8 cellular contexts compared by ENCODE assay signal in the genomic region with DNA sequence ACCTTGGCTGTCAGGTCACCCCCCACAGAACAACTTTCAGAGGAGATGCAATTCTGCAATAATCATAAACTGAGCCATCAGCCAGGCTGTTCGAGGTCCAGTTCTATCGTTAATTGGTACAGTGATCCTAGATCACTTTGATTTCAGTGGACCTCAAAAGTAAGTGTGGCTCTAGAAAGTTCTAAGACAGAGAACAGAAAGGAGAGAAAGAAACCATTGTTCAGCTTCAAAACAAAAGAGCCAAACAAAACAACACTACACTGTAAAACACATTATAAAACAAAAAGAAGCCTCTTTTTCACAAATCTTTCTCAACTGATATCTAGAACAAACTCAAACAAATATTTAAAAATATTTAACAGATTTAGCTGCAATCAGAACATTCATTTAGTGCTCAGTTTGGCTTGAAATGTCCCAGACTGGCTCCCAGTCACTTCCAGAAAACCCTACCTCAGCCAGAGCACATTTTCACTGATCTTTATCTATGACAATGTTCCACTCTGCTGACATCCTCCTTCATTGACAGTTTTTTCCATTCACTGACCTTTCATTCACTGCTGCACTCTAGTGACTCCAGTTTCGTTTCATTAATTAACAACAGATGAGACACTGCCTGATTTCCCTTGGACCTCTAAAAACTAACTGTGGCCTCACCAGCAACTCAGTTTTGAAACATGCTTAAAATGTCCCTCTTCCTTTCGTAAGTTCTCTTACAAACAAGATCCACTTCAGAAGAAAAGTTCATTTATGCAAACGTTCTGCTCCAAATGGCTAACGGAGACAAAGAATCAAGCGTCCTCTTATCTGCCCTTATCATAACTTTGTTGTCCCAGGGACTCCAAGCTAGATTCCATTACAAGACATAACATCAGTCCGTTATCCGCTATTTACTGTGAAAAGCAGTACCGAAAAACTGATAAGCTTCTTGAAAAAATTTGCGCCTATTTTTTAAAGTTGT. TPM values are rescaled to one million over a fixed set of nuclear protein-coding genes. Genes with fewer than 3 reads are reported as not detected.
DNase-seq lines count a peak whose midpoint lies in the region; ATAC-seq and TF ChIP-seq lines count a peak whose summit lies in the region.

No MANE protein-coding gene starts in this region.

- H3K36me3 Mint-ChIP-seq in activated CD4-positive, alpha-beta T cell treated with anti-CD3 and anti-CD28 coated beads, Interleukin-2, amount 10 ng/mL, durations not matched to agents 7 days and 5 days (ENCODE audit: low read depth): peaks cover 16% of the 10 kb centered on the region

- CTCF ChIA-PET in activated CD4-positive, alpha-beta T cell treated with anti-CD3 and anti-CD28 coated beads, Interleukin-2, amount 10 ng/mL, durations not matched to agents 7 days and 5 days (lab: Charles Lee): interaction anchor here (0.6 to 1.7 kb wide), 6 partner anchors 10 to 298 kb away, joined by 3 to 4 read pairs (median 3); no protein-coding TSS in a partner anchor

- POLR2A ChIA-PET in activated CD4-positive, alpha-beta T cell treated with anti-CD3 and anti-CD28 coated beads, Interleukin-2, amount 10 ng/mL, durations not matched to agents 7 days and 5 days (lab: Charles Lee): no interaction called here

- H3K27ac ChIP-seq in cardiac muscle cell (peak overlapping the region; percentile 85), skeletal muscle tissue (ENCODE audit: low read depth, low read length) (peak overlapping the region; percentile 67)

- H3K4me3 Mint-ChIP-seq in activated CD4-positive, alpha-beta T cell treated with anti-CD3 and anti-CD28 coated beads, Interleukin-2, amount 10 ng/mL, durations not matched to agents 7 days and 5 days: peak overlapping the region; percentile 15

- H3K4me1 ChIP-seq in cardiac muscle cell (ENCODE audit: low read depth) (peaks cover 28% of the 10 kb centered on the region), skeletal muscle tissue (ENCODE audit: control insufficient read depth in 3 of 3, insufficient read depth in 3 of 3, low read length in 3 of 3) (peaks cover 23 to 33% (median 24%) of the 10 kb centered on the region in 3 donors)

- no peaks in the 10 kb centered on the region for H3K27me3 ChIP-seq in cardiac muscle cell
- H3K27me3 ChIP-seq in skeletal muscle tissue (ENCODE audit: control insufficient read depth in 3 of 3, insufficient read depth in 3 of 3, low read length in 3 of 3): no peaks in the 10 kb centered on the region

- H3K4me3 ChIP-seq in cardiac muscle cell: no peak overlapping the region
- peak overlapping the region; percentile 40 to 49 (median 41) for H3K4me3 ChIP-seq in skeletal muscle tissue (ENCODE audit: low read length in 3 of 3)

- TF ChIP-seq CTCF in cardiac muscle cell (IDR thresholded peaks at IDR 0.05; ENCODE audit: low read depth, low read length): no peak

- in situ Hi-C loops in ACHN (cut with HindIII; ENCODE audit: low pct_ligation_motif_present, low pct_unique_long_range_greater_than_20kb, low sequenced_read_pairs): no loop called here

- H3K9me3 ChIP-seq in cardiac muscle cell (ENCODE audit: low read depth) (no peaks in the 10 kb centered on the region), skeletal muscle tissue (ENCODE audit: control insufficient read depth in 3 of 3, low read length in 3 of 3) (no peaks in the 10 kb centered on the region)

- H3K9me3 Mint-ChIP-seq in activated CD4-positive, alpha-beta T cell treated with anti-CD3 and anti-CD28 coated beads, Interleukin-2, amount 10 ng/mL, durations not matched to agents 7 days and 5 days: no peaks in the 10 kb centered on the region

- H3K9ac ChIP-seq in skeletal muscle tissue (ENCODE audit: low read depth in 1 of 3, low read length in 3 of 3): peak overlapping the region; percentile 26 to 80 (median 46)

- peak; percentile 89 for ATAC-seq in GM18519 (IDR thresholded peaks at IDR 0.05; ENCODE audit: low FRiP score, unreplicated experiment)
- peak; percentile 81 for ATAC-seq in HG02970 (IDR thresholded peaks at IDR 0.05; ENCODE audit: low FRiP score, unreplicated experiment)

- H3K27ac Mint-ChIP-seq in activated CD4-positive, alpha-beta T cell treated with anti-CD3 and anti-CD28 coated beads, Interleukin-2, amount 10 ng/mL, durations not matched to agents 7 days and 5 days: peak overlapping the region; percentile 46

- H3K27me3 Mint-ChIP-seq in activated CD4-positive, alpha-beta T cell treated with anti-CD3 and anti-CD28 coated beads, Interleukin-2, amount 10 ng/mL, durations not matched to agents 7 days and 5 days: no peaks in the 10 kb centered on the region

- no peaks in the 10 kb centered on the region for H3K36me3 ChIP-seq in cardiac muscle cell
- no peaks in the 10 kb centered on the region for H3K36me3 ChIP-seq in skeletal muscle tissue (ENCODE audit: control insufficient read depth in 3 of 3, insufficient read depth in 3 of 3, low read length in 3 of 3)

- peaks cover 39% of the 10 kb centered on the region for H3K4me1 Mint-ChIP-seq in activated CD4-positive, alpha-beta T cell treated with anti-CD3 and anti-CD28 coated beads, Interleukin-2, amount 10 ng/mL, durations not matched to agents 7 days and 5 days

- DNase-seq in ACHN (peak; percentile 41), cardiac muscle cell (ENCODE audit: low read depth in 1 of 2, low spot score in 1 of 2) (peak in 1 of 2 donors; percentile 68), mesenteric fat pad (ENCODE audit: low spot score) (no peak), NCI-H1436 treated with DMSO at 0.1 percent for 48 hours (lab: John Stamatoyannopoulos, UW) (no peak)
- DNase-seq in activated CD4-positive, alpha-beta T cell treated with anti-CD3 and anti-CD28 coated beads, Interleukin-2, amount 10 ng/mL, durations not matched to agents 7 days and 5 days: no peak

RNA-seq across cellular contexts. Expression of a gene that starts 56.8 kb away (rescaled TPM):
- total RNA-seq in activated CD4-positive, alpha-beta T cell treated with anti-CD3 and anti-CD28 coated beads, Interleukin-2, amount 10 ng/mL, durations not matched to agents 7 days and 5 days: 10 to 100 TPM; 33.6 to 35.9 TPM
- 17.3 and 28.1 TPM in 2 replicates for total RNA-seq in cardiac muscle cell
- polyA plus RNA-seq in cardiac muscle cell: 5.2 and 5.9 TPM in 2 replicates
- 20.4 TPM for total RNA-seq in skeletal muscle tissue
- total RNA-seq in mesenteric fat pad: 15.9 TPM
